20 cellular contexts compared by ENCODE assay signal in the genomic region with DNA sequence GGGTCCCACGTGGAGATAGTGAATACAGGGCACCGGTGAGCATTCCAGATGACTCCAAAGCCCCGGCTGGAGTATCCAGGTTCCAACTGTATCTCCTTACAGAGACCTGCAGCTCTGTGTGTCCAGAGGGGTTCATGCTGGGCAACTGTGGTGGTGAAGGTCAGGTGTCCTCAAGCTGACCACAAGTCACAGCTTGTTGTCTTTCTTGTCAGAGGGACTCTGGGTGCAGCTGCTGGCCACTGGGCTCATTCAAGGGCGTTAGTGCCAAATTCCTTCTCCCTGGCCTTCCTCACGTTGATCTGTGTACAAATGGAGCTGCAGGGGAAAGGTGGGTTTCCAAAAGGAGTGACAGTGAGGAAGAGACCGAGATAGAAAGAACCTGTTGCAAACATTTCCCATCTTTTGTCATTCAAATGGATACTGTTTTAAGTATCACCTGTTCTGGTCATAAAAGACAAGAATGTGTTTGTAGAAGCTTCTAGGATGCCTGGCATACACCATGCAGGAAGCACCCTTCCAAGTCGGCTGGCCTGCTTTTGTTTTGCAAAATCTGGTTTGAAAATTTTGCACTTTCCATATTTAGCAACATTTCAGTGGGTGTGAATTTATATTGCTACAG. TPM values are rescaled to one million over a fixed set of nuclear protein-coding genes. Genes with fewer than 3 reads are reported as not detected.
"Had no signal": no experiment of that assay in that cellular context is flagged by ENCODE, and none has a peak within 500 bp of the region (broad histone marks: within the 10 kb centered on the region; RNA-seq: fewer than 3 reads in every experiment).

No MANE protein-coding gene starts in this region.

- H3K4me1 ChIP-seq: gastrocnemius medialis, lower lobe of right lung, prostate gland, thyroid gland had no signal

- H3K9me3 ChIP-seq: esophagus squamous epithelium, gastrocnemius medialis, lower lobe of right lung, ovary, prostate gland, thyroid gland had no signal

- H3K36me3 ChIP-seq: esophagus squamous epithelium, gastrocnemius medialis, lower lobe of right lung, ovary, prostate gland, thyroid gland had no signal

- DNase-seq: activated CD4-positive, alpha-beta memory T cell treated with anti-CD3 and anti-CD28 coated beads for 36 hours; activated CD4-positive, alpha-beta T cell treated with anti-CD3 and anti-CD28 coated beads for 48 hours; activated CD4-positive, CD25-positive, alpha-beta regulatory T cell; activated effector memory CD4-positive, alpha-beta T cell treated with Interleukin-2 at 50 U/mL for 16 hours; activated naive CD4-positive, alpha-beta T cell treated with anti-CD3 and anti-CD28 coated beads for 36 hours; activated naive CD8-positive, alpha-beta T cell treated with anti-CD3 and anti-CD28 coated beads, Interleukin-2, amount 10 ng/mL, durations not matched to agents 7 days and 5 days; activated T-cell treated with anti-CD3 and anti-CD28 coated beads, Interleukin-2, amount 50 U/mL, for 72 hours; amniotic stem cell; cortex of kidney; endodermal cell; esophagus squamous epithelium; gastrocnemius medialis; lower lobe of right lung; ovary; stimulated activated CD4-positive, alpha-beta T cell treated with anti-CD3 and anti-CD28 coated beads, Interleukin-1b, Interleukin-23, amount 100 ng/mL, for 48 hours; substantia nigra; T-helper 17 cell; thyroid gland had no signal

- H3K4me3 ChIP-seq: esophagus squamous epithelium, gastrocnemius medialis, lower lobe of right lung, ovary, prostate gland, skin epidermis, thyroid gland had no signal

- H3K27ac ChIP-seq: esophagus squamous epithelium, gastrocnemius medialis, lower lobe of right lung, ovary, prostate gland, skin epidermis, thyroid gland had no signal

- H3K27me3 ChIP-seq: gastrocnemius medialis, ovary, thyroid gland had no signal

RNA-seq across cellular contexts. Expression of gene CEMIP, which starts 52.5 kb away (rescaled TPM):
- total RNA-seq: activated naive CD4-positive, alpha-beta T cell treated with anti-CD3 and anti-CD28 coated beads for 36 hours had no signal
